8 cellular contexts compared by ENCODE assay signal in genomic region chr11:12066056-12066798, GRCh38. TPM values are rescaled to one million over a fixed set of nuclear protein-coding genes. Genes with fewer than 3 reads are reported as not detected.
DNase-seq lines count a peak whose midpoint lies in the region; ATAC-seq and TF ChIP-seq lines count a peak whose summit lies in the region.

No MANE protein-coding gene starts in this region.

- no peak for ATAC-seq in GM18907 (IDR thresholded peaks at IDR 0.05; ENCODE audit: unreplicated experiment)

- H3K27ac ChIP-seq in RWPE1 = peak overlapping the region; percentile 93
- H3K27ac ChIP-seq in CD4-positive, alpha-beta memory T cell (ENCODE audit: low read depth, low read length) = no peak overlapping the region

- H3K9me3 ChIP-seq in CD4-positive, alpha-beta memory T cell (ENCODE audit: control insufficient read depth in 1 of 2, low read length in 2 of 2) = no peaks in the 10 kb centered on the region

- H3K27ac Mint-ChIP-seq in CD4-positive, alpha-beta memory T cell = peak overlapping the region in 1 of 7 donors; percentile 57

- H3K27me3 ChIP-seq in CD4-positive, alpha-beta memory T cell (ENCODE audit: insufficient read depth, low read length) = no peaks in the 10 kb centered on the region

- no peaks in the 10 kb centered on the region for H3K36me3 Mint-ChIP-seq in CD4-positive, alpha-beta memory T cell

- peaks cover 0 to 4% (median 0%) of the 10 kb centered on the region in 8 donors for H3K9me3 Mint-ChIP-seq in CD4-positive, alpha-beta memory T cell

- no peak overlapping the region for H3K4me3 Mint-ChIP-seq in CD4-positive, alpha-beta memory T cell

- H3K4me1 ChIP-seq in CD4-positive, alpha-beta memory T cell (ENCODE audit: insufficient read depth, low read length) = peaks cover 7% of the 10 kb centered on the region

- peak; percentile 93 for DNase-seq in GM04504 (ENCODE audit: low read depth)
- peak; percentile 88 for DNase-seq in RWPE1 (ENCODE audit: low spot score)
- DNase-seq in foreskin fibroblast = peak; percentile 95 to 97
- DNase-seq in renal cortical epithelial cell (ENCODE audit: low read depth) = peak; percentile 99
- no peak for DNase-seq in CD4-positive, alpha-beta memory T cell
- DNase-seq in posterior vena cava (ENCODE audit: low spot score) = no peak
- no peak for DNase-seq in NCI-H2196 treated with DMSO at 0.1 percent for 48 hours (lab: John Stamatoyannopoulos, UW; ENCODE audit: unreplicated experiment)

- TF ChIP-seq CTCF in RWPE1 (conservative IDR thresholded peaks at IDR 0.05; ENCODE audit: low read depth) (no peak), foreskin fibroblast (IDR thresholded peaks at IDR 0.05; ENCODE audit: low read depth, low read length) (no peak)

- peaks cover 0 to 6% of the 10 kb centered on the region in 2 donors for H3K27me3 Mint-ChIP-seq in CD4-positive, alpha-beta memory T cell

- CTCF ChIA-PET in RWPE1 (lab: Yijun Ruan, JAX) = interaction anchor here (1.0 to 1.4 kb wide), 3 partner anchors 18 to 22 kb away, joined by 3 to 5 read pairs (median 3); no protein-coding TSS in a partner anchor
- CTCF ChIA-PET in CD4-positive, alpha-beta memory T cell (lab: Charles Lee; ENCODE audit: partially characterized antibody) = interaction anchor here (1.1 to 1.3 kb wide), 4 partner anchors 18 to 22 kb away, joined by 3 to 6 read pairs (median 4); no protein-coding TSS in a partner anchor

- H3K36me3 ChIP-seq in CD4-positive, alpha-beta memory T cell (ENCODE audit: insufficient read depth, low read length) = no peaks in the 10 kb centered on the region

- H3K4me1 Mint-ChIP-seq in CD4-positive, alpha-beta memory T cell = peaks cover 0 to 9% (median 5%) of the 10 kb centered on the region in 4 donors

- POLR2A ChIA-PET in RWPE1 (lab: Yijun Ruan, JAX; ENCODE audit: low non-redundant PET) = interaction anchor here (0.7 to 2.0 kb wide), 2 partner anchors 21 to 283 kb away, joined by 6 to 8 read pairs; no protein-coding TSS in a partner anchor
- POLR2A ChIA-PET in CD4-positive, alpha-beta memory T cell (lab: Charles Lee; ENCODE audit: partially characterized antibody) = no interaction called here

- intact Hi-C loops in CD4-positive, alpha-beta memory T cell (cut with micrococcal nuclease) = no loop called here
- intact Hi-C loops in posterior vena cava (cut with DNase I) = loop anchor here in 1 of 2 donors (5.0 kb wide), 1 partner anchor 1101 kb away; no protein-coding TSS in a partner anchor

- H3K4me3 ChIP-seq in foreskin fibroblast (ENCODE audit: low read depth in 1 of 2, low read length in 2 of 2) = no peak overlapping the region
- no peak overlapping the region for H3K4me3 ChIP-seq in CD4-positive, alpha-beta memory T cell (ENCODE audit: low read length in 2 of 2)

RNA-seq across cellular contexts. Expression of gene MICAL2, which starts 44.2 kb away (rescaled TPM):
- total RNA-seq in renal cortical epithelial cell (266 and 361 TPM in 2 replicates), posterior vena cava (100 to 1,000 TPM; 151 to 231 TPM)
- 10 to 100 TPM; 33.3 to 38.8 TPM for total RNA-seq in CD4-positive, alpha-beta memory T cell
- 10 to 100 TPM; 10.9 to 23.1 TPM for polyA plus RNA-seq in CD4-positive, alpha-beta memory T cell

RNA-seq across cellular contexts. Expression of gene DKK3, which starts 57.8 kb away (rescaled TPM):
- total RNA-seq in renal cortical epithelial cell = 150 and 274 TPM in 2 replicates
- under 1 TPM in 1 of 2 experiments, not detected in 1; 0.89 TPM for total RNA-seq in CD4-positive, alpha-beta memory T cell
- 1 to 10 TPM; 2.9 to 3.1 TPM for polyA plus RNA-seq in CD4-positive, alpha-beta memory T cell
- 100 to 1,000 TPM; 117 to 138 TPM for total RNA-seq in posterior vena cava

Comparison
In these comparisons a context has a peak if more than half of its experiments do, and no peak if none do; other contexts are left out.
1. DNase-seq: peak in GM04504 (single experiment), RWPE1 (single experiment), foreskin fibroblast (2 of 2) and renal cortical epithelial cell (single experiment); none in CD4-positive, alpha-beta memory T cell (0 of 5), posterior vena cava (single experiment) and NCI-H2196 treated with DMSO at 0.1 percent for 48 hours (single experiment).
2. RNA of gene DKK3, which starts 57.8 kb away (total RNA-seq): 150 to 274 TPM in renal cortical epithelial cell and 117 to 138 TPM in posterior vena cava; 0.89 TPM in CD4-positive, alpha-beta memory T cell; every median in the first group is over 10 times any median in the second.